In genomic region chr4:68948044-68948743, GRCh38 we compare ENCODE assay signal across 1 cellular context.
A peak's percentile ranks its signal among the peaks of the same experiment; 100 is the strongest.
TF ChIP-seq lines count a peak whose summit lies in the region.

No MANE protein-coding gene starts in this region.

TF ChIP-seq in HepG2, 621 proteins besides CTCF, POLR2A, EP300 and RAD21 (continued from another document and continues in another):
- no peak for TF ChIP-seq PRDM15 (CRISPR knock-in tag; IDR thresholded peaks at IDR 0.05)
- no peak for TF ChIP-seq GTF2F1 (IDR thresholded peaks at IDR 0.05; ENCODE audit: low read length)
- peak; percentile 42; the same call in 1 of the 2 replicates for TF ChIP-seq SALL1 (CRISPR knock-in tag; IDR thresholded peaks at IDR 0.05)
- TF ChIP-seq ZNF546 (CRISPR knock-in tag; conservative IDR thresholded peaks at IDR 0.05): no peak
- TF ChIP-seq TBX3 (IDR thresholded peaks at IDR 0.05; ENCODE audit: borderline replicate concordance): no peak
- peak; percentile 89 for TF ChIP-seq GATAD2A (CRISPR knock-in tag; IDR thresholded peaks at IDR 0.05)
- TF ChIP-seq FOXJ3 (CRISPR knock-in tag; IDR thresholded peaks at IDR 0.05; ENCODE audit: borderline replicate concordance): 0 out of 2 replicates have a peak, but pooled peaks have one; percentile 32
- TF ChIP-seq ISX (CRISPR knock-in tag; conservative IDR thresholded peaks at IDR 0.05): no peak
- no peak for TF ChIP-seq DPF2 (CRISPR knock-in tag; IDR thresholded peaks at IDR 0.05; ENCODE audit: borderline replicate concordance, low read depth)
- no peak for TF ChIP-seq ZBTB1 (CRISPR knock-in tag; IDR thresholded peaks at IDR 0.05; ENCODE audit: borderline replicate concordance)
- no peak for TF ChIP-seq PHF20 (CRISPR knock-in tag; IDR thresholded peaks at IDR 0.05)
- 0 out of 2 replicates have a peak, but pooled peaks have one; percentile 15 for TF ChIP-seq ATF3 (CRISPR knock-in tag; IDR thresholded peaks at IDR 0.05)
- TF ChIP-seq HNRNPH1 (optimal IDR thresholded peaks at IDR 0.05; ENCODE audit: low read depth, low read length): no peak
- no peak for TF ChIP-seq ZNF746 (CRISPR knock-in tag; IDR thresholded peaks at IDR 0.05)
- no peak for TF ChIP-seq ZSCAN30 (CRISPR knock-in tag; IDR thresholded peaks at IDR 0.05)
- no peak for TF ChIP-seq ZFP41 (CRISPR knock-in tag; IDR thresholded peaks at IDR 0.05; ENCODE audit: borderline replicate concordance)
- no peak for TF ChIP-seq ZBTB4 (CRISPR knock-in tag; IDR thresholded peaks at IDR 0.05; ENCODE audit: borderline replicate concordance)
- no peak for TF ChIP-seq ZBTB7B (CRISPR knock-in tag; IDR thresholded peaks at IDR 0.05)
- no peak for TF ChIP-seq ONECUT2 (CRISPR knock-in tag; IDR thresholded peaks at IDR 0.05)
- TF ChIP-seq TRIM24 (CRISPR knock-in tag; IDR thresholded peaks at IDR 0.05): no peak
- TF ChIP-seq REXO4 (CRISPR knock-in tag; IDR thresholded peaks at IDR 0.05; ENCODE audit: borderline replicate concordance): no peak
- no peak for TF ChIP-seq ZNF709 (CRISPR knock-in tag; IDR thresholded peaks at IDR 0.05)
- no peak for TF ChIP-seq TBP (CRISPR knock-in tag; IDR thresholded peaks at IDR 0.05)
- no peak for TF ChIP-seq ZNF224 (CRISPR knock-in tag; IDR thresholded peaks at IDR 0.05)
- TF ChIP-seq ATF7-NPFF (CRISPR knock-in tag; IDR thresholded peaks at IDR 0.05; ENCODE audit: low read depth): no peak
- TF ChIP-seq ZNF138 (CRISPR knock-in tag; IDR thresholded peaks at IDR 0.05; ENCODE audit: low read depth): no peak
- TF ChIP-seq TCF12 (IDR thresholded peaks at IDR 0.05): no peak
- 0 out of 2 replicates have a peak, but pooled peaks have one; percentile 37 for TF ChIP-seq TCF12 (CRISPR knock-in tag; IDR thresholded peaks at IDR 0.05)
- TF ChIP-seq TEAD2 (CRISPR knock-in tag; IDR thresholded peaks at IDR 0.05): no peak
- TF ChIP-seq ATRX (CRISPR knock-in tag; IDR thresholded peaks at IDR 0.05; ENCODE audit: borderline replicate concordance): no peak
- no peak for TF ChIP-seq RORA (CRISPR knock-in tag; IDR thresholded peaks at IDR 0.05)
- no peak for TF ChIP-seq ZSCAN9 (CRISPR knock-in tag; IDR thresholded peaks at IDR 0.05; ENCODE audit: borderline replicate concordance)
- TF ChIP-seq ZNF44 (CRISPR knock-in tag; IDR thresholded peaks at IDR 0.05): no peak
- TF ChIP-seq BRF2 (CRISPR knock-in tag; IDR thresholded peaks at IDR 0.05): no peak
- no peak for TF ChIP-seq KDM3A (CRISPR knock-in tag; IDR thresholded peaks at IDR 0.05; ENCODE audit: low read depth)
- no peak for TF ChIP-seq GPN1 (CRISPR knock-in tag; IDR thresholded peaks at IDR 0.05; ENCODE audit: borderline replicate concordance)
- no peak for TF ChIP-seq MYNN (CRISPR knock-in tag; IDR thresholded peaks at IDR 0.05; ENCODE audit: low read depth)
- TF ChIP-seq PCBP2 (optimal IDR thresholded peaks at IDR 0.05; ENCODE audit: low read depth, low read length, poor library complexity, severe bottlenecking): no peak
- TF ChIP-seq ISL2 (CRISPR knock-in tag; IDR thresholded peaks at IDR 0.05): peak; percentile 46; the same call in 1 of the 2 replicates
- TF ChIP-seq SRSF9 (IDR thresholded peaks at IDR 0.05; ENCODE audit: borderline replicate concordance, insufficient read depth, low read depth, low read length, poor library complexity, severe bottlenecking): no peak
- no peak for TF ChIP-seq FLYWCH1 (CRISPR knock-in tag; IDR thresholded peaks at IDR 0.05)
- no peak for TF ChIP-seq SPEN (CRISPR knock-in tag; IDR thresholded peaks at IDR 0.05; ENCODE audit: low read depth)
- no peak for TF ChIP-seq ZNF674 (CRISPR knock-in tag; IDR thresholded peaks at IDR 0.05; ENCODE audit: low read depth)
- no peak for TF ChIP-seq PTBP1 (IDR thresholded peaks at IDR 0.05; ENCODE audit: low read depth, low read length, poor library complexity, severe bottlenecking)
- no peak for TF ChIP-seq MLLT10 (CRISPR knock-in tag; IDR thresholded peaks at IDR 0.05)
- no peak for TF ChIP-seq RFXANK (CRISPR knock-in tag; IDR thresholded peaks at IDR 0.05)
- TF ChIP-seq TCF7 (IDR thresholded peaks at IDR 0.05; ENCODE audit: low read depth): no peak
- TF ChIP-seq ZNF629 (CRISPR knock-in tag; conservative IDR thresholded peaks at IDR 0.05): no peak
- TF ChIP-seq ZFP62 (CRISPR knock-in tag; IDR thresholded peaks at IDR 0.05): no peak
- no peak for TF ChIP-seq ZNF563 (CRISPR knock-in tag; IDR thresholded peaks at IDR 0.05)
- no peak for TF ChIP-seq ZNF883 (CRISPR knock-in tag; IDR thresholded peaks at IDR 0.05; ENCODE audit: not compliant biosample characterization)
- TF ChIP-seq XBP1 (CRISPR knock-in tag; IDR thresholded peaks at IDR 0.05): no peak
- TF ChIP-seq ZNF337 (CRISPR knock-in tag; IDR thresholded peaks at IDR 0.05; ENCODE audit: borderline replicate concordance, low read depth): no peak
- no peak for TF ChIP-seq ZNF720 (CRISPR knock-in tag; IDR thresholded peaks at IDR 0.05)
- no peak for TF ChIP-seq ZNF503 (CRISPR knock-in tag; IDR thresholded peaks at IDR 0.05)
- peak; percentile 60; the same call in 1 of the 2 replicates for TF ChIP-seq KAT8 (CRISPR knock-in tag; IDR thresholded peaks at IDR 0.05)
- no peak for TF ChIP-seq ZNF562 (CRISPR knock-in tag; IDR thresholded peaks at IDR 0.05; ENCODE audit: borderline replicate concordance)
- TF ChIP-seq MED8 (CRISPR knock-in tag; IDR thresholded peaks at IDR 0.05; ENCODE audit: insufficient replicate concordance): no peak
- no peak for TF ChIP-seq RBM39 (IDR thresholded peaks at IDR 0.05; ENCODE audit: low read depth, low read length, poor library complexity, severe bottlenecking)
- no peak for TF ChIP-seq SCMH1 (CRISPR knock-in tag; IDR thresholded peaks at IDR 0.05; ENCODE audit: borderline replicate concordance)
- no peak for TF ChIP-seq HNRNPLL (IDR thresholded peaks at IDR 0.05; ENCODE audit: low read depth, low read length, poor library complexity, severe bottlenecking)
- TF ChIP-seq ZNF747 (CRISPR knock-in tag; IDR thresholded peaks at IDR 0.05; ENCODE audit: borderline replicate concordance): no peak
- no peak for TF ChIP-seq CEBPZ (IDR thresholded peaks at IDR 0.05; ENCODE audit: low read length)
- no peak for TF ChIP-seq SP5 (CRISPR knock-in tag; IDR thresholded peaks at IDR 0.05; ENCODE audit: borderline replicate concordance, low read depth)
- no peak for TF ChIP-seq ZNF547 (CRISPR knock-in tag; IDR thresholded peaks at IDR 0.05)
- no peak for TF ChIP-seq FOXK2 (IDR thresholded peaks at IDR 0.05)
- TF ChIP-seq ZNF670 (CRISPR knock-in tag; IDR thresholded peaks at IDR 0.05; ENCODE audit: borderline replicate concordance): no peak
- TF ChIP-seq ATF2 (CRISPR knock-in tag; IDR thresholded peaks at IDR 0.05): no peak
